6 cellular contexts compared by ENCODE assay signal in the genomic region with DNA sequence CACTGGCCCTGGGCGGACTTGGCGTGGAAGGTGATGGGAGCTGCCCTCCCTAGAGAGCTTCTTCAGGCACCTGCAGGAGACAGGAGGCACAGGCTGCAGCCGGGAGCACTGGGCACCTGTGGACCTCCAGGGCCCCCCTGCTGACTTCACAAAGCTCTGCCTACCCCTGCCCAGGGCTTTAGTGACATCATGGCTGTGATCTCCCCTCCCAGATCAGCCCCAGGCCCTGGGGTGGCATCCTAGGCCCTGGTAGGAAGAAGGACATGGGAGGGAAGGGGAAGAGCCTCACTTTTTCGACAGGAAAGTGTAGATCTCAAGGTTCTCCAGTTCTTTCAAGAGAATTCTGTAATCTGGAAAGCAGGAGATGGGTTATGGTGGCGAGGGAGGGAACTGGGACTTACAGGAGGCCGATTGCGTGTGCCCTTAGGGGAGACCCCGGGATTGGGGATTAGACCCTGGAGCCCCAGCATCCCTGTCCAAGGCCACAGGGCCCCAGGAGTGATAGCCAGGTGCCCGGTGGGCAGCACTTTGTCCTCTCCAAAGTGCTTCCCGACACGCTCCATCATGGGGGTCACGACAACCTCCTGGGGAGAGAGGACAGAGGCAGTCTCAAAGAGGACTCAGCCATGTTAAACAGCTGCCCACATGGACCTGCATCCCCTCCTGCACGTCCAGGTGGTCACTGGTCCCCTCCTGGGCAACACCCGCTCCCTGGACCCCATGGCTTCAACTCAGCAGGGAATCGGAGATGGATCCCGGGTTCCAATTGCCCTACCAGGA. TPM values are rescaled to one million over a fixed set of nuclear protein-coding genes. Genes with fewer than 3 reads are reported as not detected.
"Had no signal": no experiment of that assay in that cellular context is flagged by ENCODE, and none has a peak within 500 bp of the region (broad histone marks: within the 10 kb centered on the region; RNA-seq: fewer than 3 reads in every experiment).

No MANE protein-coding gene starts in this region.

RNA-seq across cellular contexts. Expression of a gene that starts 37.5 kb away (rescaled TPM):
- total RNA-seq: K562, M059J, Peyer's patch, Right ventricle myocardium superior, SJSA1 had no signal
- polyA plus RNA-seq: K562, SK-N-SH had no signal
